ENCODE assay signal across 13 cellular contexts in the genomic region with DNA sequence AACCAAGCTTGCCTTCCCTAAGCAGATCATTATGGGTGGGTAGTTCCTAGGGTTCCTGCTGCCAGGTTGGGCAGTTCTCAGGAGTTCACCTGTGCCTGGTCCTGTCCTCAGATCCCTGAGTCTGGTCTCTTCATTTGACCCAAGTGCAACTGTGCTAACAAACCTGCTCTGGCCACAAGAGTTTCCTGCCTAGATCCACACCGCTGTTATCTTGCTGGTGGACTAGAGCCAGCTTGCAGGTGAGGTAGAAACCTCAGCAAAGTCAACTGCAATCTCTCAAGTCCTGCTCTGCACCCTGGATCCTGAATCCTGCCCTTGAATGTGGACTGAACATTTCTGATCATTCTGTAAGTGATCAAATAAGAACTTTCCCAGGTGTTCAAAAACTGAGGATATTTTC.
"Had no signal": no experiment of that assay in that cellular context is flagged by ENCODE, and none has a peak within 500 bp of the region (broad histone marks: within the 10 kb centered on the region; RNA-seq: fewer than 3 reads in every experiment).

No MANE protein-coding gene starts in this region.

- H3K27ac ChIP-seq: gastroesophageal sphincter, heart left ventricle, parathyroid adenoma had no signal

- DNase-seq: activated CD4-positive, alpha-beta T cell treated with anti-CD3 and anti-CD28 coated beads for 36 hours; activated CD4-positive, alpha-beta T cell treated with anti-CD3 and anti-CD28 coated beads, Interleukin-2, amount 50 U/mL, for 48 hours; central memory CD4-positive, alpha-beta T cell; endodermal cell; erythroblast; heart left ventricle; naive thymus-derived CD8-positive, alpha-beta T cell; stimulated activated CD4-positive, alpha-beta T cell treated with anti-CD3 and anti-CD28 coated beads, Interleukin-4, amount 100 ng/mL, for 24 hours had no signal

- H3K9me3 ChIP-seq: gastroesophageal sphincter, heart left ventricle had no signal

- H3K36me3 ChIP-seq: gastroesophageal sphincter, heart left ventricle had no signal

- H3K4me1 ChIP-seq: gastroesophageal sphincter, parathyroid adenoma had no signal

- ATAC-seq: activated CD4-positive, alpha-beta T cell treated with anti-CD3 and anti-CD28 coated beads for 36 hours; gastroesophageal sphincter; naive thymus-derived CD8-positive, alpha-beta T cell; sciatic nerve; stimulated activated memory B cell treated with anti-CD40 and anti-IgM and Interleukin-4, amounts not matched to agents 10 μg/mL and 1 μg/mL and 100 μg/mL, for 72 hours had no signal

- FAIRE-seq: colon had no signal

- H3K4me3 ChIP-seq: gastroesophageal sphincter, heart left ventricle had no signal
